Comparison of ENCODE assay signal across 9 cellular contexts in the genomic region with DNA sequence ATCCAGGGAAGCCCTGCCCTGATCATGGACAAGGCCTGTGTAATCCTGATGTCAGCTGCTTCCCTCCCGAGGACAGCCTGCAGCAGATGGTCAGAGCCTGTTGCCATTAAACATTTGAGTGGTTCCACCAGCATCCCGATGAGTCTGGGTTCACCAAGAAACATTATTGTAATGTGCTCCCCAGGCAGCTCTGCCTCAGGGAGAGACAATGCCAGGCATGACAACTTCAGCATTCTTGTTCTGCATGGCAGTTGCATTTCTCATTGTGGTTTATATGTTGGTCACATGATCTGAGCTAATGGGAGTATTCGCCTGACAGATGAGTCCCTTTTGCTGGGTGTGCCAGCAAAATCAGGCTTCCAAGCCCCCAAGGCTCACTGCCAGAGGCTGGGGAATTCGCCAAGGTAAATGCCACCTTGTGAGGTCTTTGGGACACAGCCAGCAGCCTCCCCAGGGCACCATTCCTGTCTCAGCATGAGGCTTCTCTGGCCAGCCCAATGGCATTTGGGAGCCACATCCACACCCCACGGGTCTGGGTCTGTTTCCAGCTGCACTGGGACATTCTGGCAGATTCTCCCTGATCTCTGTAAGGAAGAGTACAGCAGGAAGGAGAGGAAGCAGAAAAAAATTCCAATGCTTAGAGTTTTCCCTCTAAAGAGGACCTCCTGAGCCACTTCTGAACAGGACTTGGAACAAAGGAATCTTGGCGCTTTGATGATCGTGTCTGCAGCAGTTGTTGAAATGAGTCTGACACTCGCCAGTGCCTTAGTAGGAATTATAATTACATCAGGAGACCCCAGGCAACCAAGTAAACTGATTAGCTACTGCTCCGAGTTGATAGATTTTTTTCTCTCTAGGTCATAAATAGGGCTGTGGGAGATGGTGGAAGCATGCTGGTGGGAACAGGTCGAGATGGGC. TPM values are rescaled to one million over a fixed set of nuclear protein-coding genes. Genes with fewer than 3 reads are reported as not detected.
DNase-seq lines count a peak whose midpoint lies in the region; ATAC-seq, FAIRE-seq and TF ChIP-seq lines count a peak whose summit lies in the region.
"Had no signal": no experiment of that assay in that cellular context is flagged by ENCODE, and none has a peak within 500 bp of the region (broad histone marks: within the 10 kb centered on the region; RNA-seq: fewer than 3 reads in every experiment).

No MANE protein-coding gene starts in this region.

- ATAC-seq in foreskin keratinocyte = peak; percentile 80
- no peak for ATAC-seq in activated CD8-positive, alpha-beta memory T cell treated with anti-CD3 and anti-CD28 coated beads, Interleukin-2, amount 10 ng/mL, durations not matched to agents 7 days and 5 days

- no peaks in the 10 kb centered on the region for H3K36me3 ChIP-seq in SK-N-MC (ENCODE audit: insufficient read depth, low read length)

- CTCF ChIA-PET in activated CD8-positive, alpha-beta memory T cell treated with anti-CD3 and anti-CD28 coated beads, Interleukin-2, amount 10 ng/mL, durations not matched to agents 7 days and 5 days (lab: Charles Lee) = interaction anchor here (0.9 kb wide), 1 partner anchor 9 kb away, joined by 3 read pairs; no protein-coding TSS in a partner anchor

- TF ChIP-seq CTCF in foreskin keratinocyte (conservative IDR thresholded peaks at IDR 0.05) = no peak

- DNase-seq in AG08395 (ENCODE audit: low spot score) = peak; percentile 87
- peak; percentile 67 for DNase-seq in HTR-8/SVneo (ENCODE audit: insufficient read length, low spot score)
- DNase-seq in SK-N-MC (ENCODE audit: low read depth, low spot score) = no peak
- peak; percentile 64 to 80 for DNase-seq in foreskin keratinocyte
- no peak for DNase-seq in SHP77 treated with DMSO at 0.1 percent for 48 hours (lab: John Stamatoyannopoulos, UW)
- no peak for DNase-seq in NCI-H2227 (lab: John Stamatoyannopoulos, UW; ENCODE audit: unreplicated experiment)
- no peak for DNase-seq in activated CD8-positive, alpha-beta memory T cell treated with anti-CD3 and anti-CD28 coated beads, Interleukin-2, amount 10 ng/mL, durations not matched to agents 7 days and 5 days
- DNase-seq in ecto neural progenitor cell (ENCODE audit: low spot score) = no peak

- no peaks in the 10 kb centered on the region for H3K4me1 ChIP-seq in foreskin keratinocyte

- H3K27ac ChIP-seq in SK-N-MC (no peak overlapping the region), foreskin keratinocyte (no peak overlapping the region)

- no peak overlapping the region for H3K27ac Mint-ChIP-seq in activated CD8-positive, alpha-beta memory T cell treated with anti-CD3 and anti-CD28 coated beads, Interleukin-2, amount 10 ng/mL, durations not matched to agents 7 days and 5 days

- 0 out of 2 replicates have a peak overlapping the region, but pooled peaks have one; percentile 18 for H3K4me3 ChIP-seq in SK-N-MC

- no peak overlapping the region for H3K9ac ChIP-seq in SK-N-MC (ENCODE audit: insufficient read length)

- H3K27me3 ChIP-seq in foreskin keratinocyte = peaks cover 23% of the 10 kb centered on the region

- peak; percentile 60 for FAIRE-seq in HTR-8/SVneo (lab: Jason Lieb, UNC)

- peaks cover 4% of the 10 kb centered on the region for H3K27me3 Mint-ChIP-seq in activated CD8-positive, alpha-beta memory T cell treated with anti-CD3 and anti-CD28 coated beads, Interleukin-2, amount 10 ng/mL, durations not matched to agents 7 days and 5 days

- no peaks in the 10 kb centered on the region for H3K9me3 ChIP-seq in SK-N-MC (ENCODE audit: low read depth, low read length)

- no peaks in the 10 kb centered on the region for H3K36me3 Mint-ChIP-seq in activated CD8-positive, alpha-beta memory T cell treated with anti-CD3 and anti-CD28 coated beads, Interleukin-2, amount 10 ng/mL, durations not matched to agents 7 days and 5 days

- no peak overlapping the region for H3K4me3 Mint-ChIP-seq in activated CD8-positive, alpha-beta memory T cell treated with anti-CD3 and anti-CD28 coated beads, Interleukin-2, amount 10 ng/mL, durations not matched to agents 7 days and 5 days

- H3K4me1 Mint-ChIP-seq in activated CD8-positive, alpha-beta memory T cell treated with anti-CD3 and anti-CD28 coated beads, Interleukin-2, amount 10 ng/mL, durations not matched to agents 7 days and 5 days = no peaks in the 10 kb centered on the region

- H3K9me3 Mint-ChIP-seq in activated CD8-positive, alpha-beta memory T cell treated with anti-CD3 and anti-CD28 coated beads, Interleukin-2, amount 10 ng/mL, durations not matched to agents 7 days and 5 days (ENCODE audit: low read depth) = no peaks in the 10 kb centered on the region

RNA-seq across cellular contexts. Expression of gene KCNIP1, which starts 18.6 kb away (rescaled TPM):
- not detected in 2 replicates for total RNA-seq in foreskin keratinocyte
- polyA plus RNA-seq in foreskin keratinocyte = not detected in 2 replicates
- total RNA-seq in activated CD8-positive, alpha-beta memory T cell treated with anti-CD3 and anti-CD28 coated beads, Interleukin-2, amount 10 ng/mL, durations not matched to agents 7 days and 5 days = not detected
- total RNA-seq: ureter had no signal

Comparison
In these comparisons a context has a peak if more than half of its experiments do, and no peak if none do; other contexts are left out.
1. DNase-seq: peak in AG08395 (single experiment), HTR-8/SVneo (single experiment) and foreskin keratinocyte (2 of 2); none in SK-N-MC (single experiment), SHP77 treated with DMSO at 0.1 percent for 48 hours (single experiment), NCI-H2227 (single experiment), activated CD8-positive, alpha-beta memory T cell treated with anti-CD3 and anti-CD28 coated beads, Interleukin-2, amount 10 ng/mL, durations not matched to agents 7 days and 5 days (single experiment) and ecto neural progenitor cell (single experiment).